ENCODE assay signal across 9 cellular contexts in the genomic region with DNA sequence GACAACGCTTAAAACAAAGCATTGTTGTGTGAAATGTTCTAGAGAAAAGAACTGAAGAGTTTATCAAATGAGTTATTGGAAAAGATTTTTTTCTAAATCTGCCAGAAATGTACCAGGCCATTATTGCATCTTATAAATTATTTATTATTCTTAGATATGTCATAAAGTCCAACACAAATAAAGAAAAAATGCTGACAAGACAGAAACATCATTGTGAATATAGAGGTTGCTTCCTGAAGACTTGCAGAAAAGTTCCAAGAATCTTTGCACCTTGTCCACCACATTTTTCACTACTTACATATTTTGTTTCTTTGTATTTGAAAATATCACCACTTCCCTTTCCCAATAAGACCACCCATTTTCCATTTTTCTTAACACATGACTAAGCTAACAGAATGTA.
"Had no signal": no experiment of that assay in that cellular context is flagged by ENCODE, and none has a peak within 500 bp of the region (broad histone marks: within the 10 kb centered on the region; RNA-seq: fewer than 3 reads in every experiment).

No MANE protein-coding gene starts in this region.

- H3K4me3 ChIP-seq: GM23248 had no signal

- DNase-seq: GM23248, GOT3, H9, HCEC 1CT, Karpas-422, KBM-7 had no signal

- H3K9ac ChIP-seq: GM23248, KMS-11 had no signal

- FAIRE-seq: H54, HTR-8/SVneo had no signal

- H2AFZ ChIP-seq: GM23248 had no signal

- H3K27ac ChIP-seq: GM23248, KMS-11 had no signal

- H3K4me2 ChIP-seq: KMS-11 had no signal
